20 cellular contexts compared by ENCODE assay signal in the genomic region with DNA sequence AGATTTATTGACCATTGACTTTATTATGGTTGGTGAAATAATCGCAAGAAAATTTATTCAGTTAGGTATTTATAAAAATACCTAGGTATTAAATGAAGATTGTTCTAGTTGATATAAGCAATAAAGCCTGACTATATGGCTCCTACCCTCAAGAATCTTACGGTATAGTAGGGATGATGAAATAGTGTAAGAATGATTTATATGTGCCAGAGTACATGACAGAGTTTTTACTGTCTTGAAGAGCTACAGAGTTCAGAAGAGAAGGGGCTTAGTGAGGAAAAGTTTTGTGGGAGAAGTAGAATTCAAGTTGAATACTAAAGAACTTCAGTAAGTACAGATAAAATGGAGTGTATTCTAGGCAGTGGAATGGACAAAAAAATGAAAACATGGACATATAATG. TPM values are rescaled to one million over a fixed set of nuclear protein-coding genes. Genes with fewer than 3 reads are reported as not detected.
DNase-seq lines count a peak whose midpoint lies in the region; ATAC-seq and TF ChIP-seq lines count a peak whose summit lies in the region.
"Had no signal": no experiment of that assay in that cellular context is flagged by ENCODE, and none has a peak within 500 bp of the region (broad histone marks: within the 10 kb centered on the region; RNA-seq: fewer than 3 reads in every experiment).

No MANE protein-coding gene starts in this region.

- DNase-seq in activated naive CD8-positive, alpha-beta T cell treated with anti-CD3 and anti-CD28 coated beads, Interleukin-2, amount 50 U/mL, for 24 hours = no peak
- DNase-seq in IMR-90 = no peak
- no peak for DNase-seq in central memory CD8-positive, alpha-beta T cell (ENCODE audit: low spot score in 2 of 2)
- no peak for DNase-seq in T-helper 1 cell
- no peak for DNase-seq in A172 (ENCODE audit: low spot score)
- DNase-seq: CD4-positive, alpha-beta memory T cell; DND-41; GDM1; H7; Kasumi-1; NCI-H1048; NCI-H146; NCI-H226; NCI-H526 treated with DMSO at 0.1 percent for 48 hours; OCI-M1; RPMI8226; SJCRH30 had no signal

- H2AK9ac ChIP-seq in IMR-90 (replicated peaks; ENCODE audit: low read depth, low read length, poor library complexity) = no peak overlapping the region

- no peak overlapping the region for H2AK5ac ChIP-seq in IMR-90 (ENCODE audit: low read depth, low read length)

- H3K9me3 ChIP-seq in IMR-90 (ENCODE audit: control insufficient read depth, insufficient read depth, low read length) (no peaks in the 10 kb centered on the region), neutrophil (no peaks in the 10 kb centered on the region)
- H3K9me3 ChIP-seq: SJCRH30 had no signal

- H3K27ac ChIP-seq in IMR-90 (ENCODE audit: insufficient read depth, low read length) (no peak overlapping the region), neutrophil (peak overlapping the region; percentile 0)
- H3K27ac ChIP-seq: SJCRH30 had no signal

- no peak overlapping the region for H3K4me2 ChIP-seq in IMR-90 (ENCODE audit: low read depth, low read length)

- peaks cover 6% of the 10 kb centered on the region; the same call in 1 of the 2 replicates for H3K9me1 ChIP-seq in IMR-90 (ENCODE audit: insufficient read depth, low read length)

- H3K14ac ChIP-seq in IMR-90 (replicated peaks; ENCODE audit: low read depth, low read length) = no peak overlapping the region

- H3K4me1 ChIP-seq in IMR-90 (ENCODE audit: control insufficient read depth, insufficient read depth, low read length) (no peaks in the 10 kb centered on the region), neutrophil (ENCODE audit: control insufficient read depth in 1 of 2, insufficient read depth in 1 of 2, low read depth in 1 of 2, low read length in 1 of 2) (peaks cover 3 to 4% of the 10 kb centered on the region in 2 experiments)
- H3K4me1 ChIP-seq: SJCRH30 had no signal

- H3K23ac ChIP-seq in IMR-90 (ENCODE audit: low read depth, low read length) = no peak overlapping the region

- TF ChIP-seq CTCF in IMR-90 (conservative IDR thresholded peaks at IDR 0.05; ENCODE audit: low read depth, low read length) = no peak
- no peak for TF ChIP-seq CTCF in neutrophil (IDR thresholded peaks at IDR 0.05)

- no peak overlapping the region for H3K4ac ChIP-seq in IMR-90 (ENCODE audit: low read depth, low read length)

- CTCF ChIA-PET in IMR-90 (lab: Yijun Ruan, JAX) = interaction anchor here (0.7 kb wide), 1 partner anchor 300 kb away, joined by 6 read pairs; no protein-coding TSS in a partner anchor

- BruUV-seq in IMR-90 (replicated peaks; lab: Mats Ljungman, UMichigan) = no TSS peak

- POLR2A ChIA-PET in IMR-90 (lab: Charles Lee; ENCODE audit: unreplicated experiment) = no interaction called here

- H3K9ac ChIP-seq in IMR-90 (ENCODE audit: low read depth, low read length) = no peak overlapping the region

- no peak for TF ChIP-seq POLR2A in IMR-90 (IDR thresholded peaks at IDR 0.05; ENCODE audit: low read depth, low read length)

- TF ChIP-seq RAD21 in IMR-90 (IDR thresholded peaks at IDR 0.05; ENCODE audit: low read length) = no peak

- peaks cover 3% of the 10 kb centered on the region for H3K36me3 Mint-ChIP-seq in activated naive CD8-positive, alpha-beta T cell
- peaks cover 42% of the 10 kb centered on the region for H3K36me3 Mint-ChIP-seq in activated naive CD8-positive, alpha-beta T cell treated with anti-CD3 and anti-CD28 coated beads, Interleukin-2, amount 50 U/mL, for 24 hours (ENCODE audit: low read depth)
- peaks cover 11% of the 10 kb centered on the region for H3K36me3 Mint-ChIP-seq in central memory CD8-positive, alpha-beta T cell (ENCODE audit: insufficient read depth)

- H3K9me3 Mint-ChIP-seq in activated naive CD8-positive, alpha-beta T cell (ENCODE audit: low read depth) = no peaks in the 10 kb centered on the region
- no peaks in the 10 kb centered on the region for H3K9me3 Mint-ChIP-seq in activated naive CD8-positive, alpha-beta T cell treated with anti-CD3 and anti-CD28 coated beads, Interleukin-2, amount 50 U/mL, for 24 hours
- no peaks in the 10 kb centered on the region for H3K9me3 Mint-ChIP-seq in central memory CD8-positive, alpha-beta T cell
- H3K9me3 Mint-ChIP-seq: CD4-positive, alpha-beta memory T cell had no signal

- H3K4me3 ChIP-seq in IMR-90 (ENCODE audit: insufficient read depth, low read depth, low read length) (no peak overlapping the region), neutrophil (ENCODE audit: low read depth in 1 of 2, low read length in 1 of 2) (no peak overlapping the region)
- H3K4me3 ChIP-seq: SJCRH30 had no signal

- dilution Hi-C loops in IMR-90 (cut with HindIII; ENCODE audit: low sequenced_read_pairs, unreplicated experiment) = no loop called here

- no peak overlapping the region for H4K5ac ChIP-seq in IMR-90 (ENCODE audit: low read depth, low read length)

- no peak overlapping the region for H2BK15ac ChIP-seq in IMR-90 (ENCODE audit: low read depth, low read length)

- H2BK5ac ChIP-seq in IMR-90 (ENCODE audit: low read depth, low read length, poor library complexity, severe bottlenecking) = no peak overlapping the region

- H3K18ac ChIP-seq in IMR-90 (ENCODE audit: low read depth, low read length) = no peak overlapping the region

- no peaks in the 10 kb centered on the region for H3K27me3 Mint-ChIP-seq in activated naive CD8-positive, alpha-beta T cell
- H3K27me3 Mint-ChIP-seq in activated naive CD8-positive, alpha-beta T cell treated with anti-CD3 and anti-CD28 coated beads, Interleukin-2, amount 50 U/mL, for 24 hours = no peaks in the 10 kb centered on the region
- H3K27me3 Mint-ChIP-seq in central memory CD8-positive, alpha-beta T cell = no peaks in the 10 kb centered on the region
- H3K27me3 Mint-ChIP-seq: CD4-positive, alpha-beta memory T cell had no signal

- no peaks in the 10 kb centered on the region for H3K27me3 ChIP-seq in IMR-90 (ENCODE audit: control insufficient read depth, insufficient read depth, low read length)
- H3K27me3 ChIP-seq in neutrophil = no peaks in the 10 kb centered on the region
- H3K27me3 ChIP-seq: SJCRH30 had no signal

- H3K79me1 ChIP-seq in IMR-90 (ENCODE audit: low read depth in 1 of 2, low read length in 2 of 2) = peaks cover 15 to 61% of the 10 kb centered on the region in 2 experiments

- H3K36me3 ChIP-seq in IMR-90 (ENCODE audit: control insufficient read depth, insufficient read depth, low read length) (peaks cover 2% of the 10 kb centered on the region), neutrophil (peaks cover 8% of the 10 kb centered on the region)

- H3K4me3 Mint-ChIP-seq in activated naive CD8-positive, alpha-beta T cell = peak overlapping the region; percentile 20
- H3K4me3 Mint-ChIP-seq in activated naive CD8-positive, alpha-beta T cell treated with anti-CD3 and anti-CD28 coated beads, Interleukin-2, amount 50 U/mL, for 24 hours = no peak overlapping the region
- no peak overlapping the region for H3K4me3 Mint-ChIP-seq in central memory CD8-positive, alpha-beta T cell

- intact Hi-C loops in IMR-90 (cut with micrococcal nuclease) = no loop called here

- ATAC-seq in activated naive CD8-positive, alpha-beta T cell treated with anti-CD3 and anti-CD28 coated beads, Interleukin-2, amount 50 U/mL, for 24 hours = no peak
- ATAC-seq in IMR-90 (ENCODE audit: low read depth) = no peak
- no peak for ATAC-seq in central memory CD8-positive, alpha-beta T cell (replicated peaks; ENCODE audit: extremely low read depth, poor library complexity, severe bottlenecking)
- no peak for ATAC-seq in GM21619 (IDR thresholded peaks at IDR 0.05; ENCODE audit: unreplicated experiment)

- H4K8ac ChIP-seq in IMR-90 (ENCODE audit: low read depth in 2 of 2, low read length in 2 of 2) = no peak overlapping the region

- peaks cover 73% of the 10 kb centered on the region for H3K4me1 Mint-ChIP-seq in activated naive CD8-positive, alpha-beta T cell (ENCODE audit: low read depth)
- peaks cover 65% of the 10 kb centered on the region for H3K4me1 Mint-ChIP-seq in activated naive CD8-positive, alpha-beta T cell treated with anti-CD3 and anti-CD28 coated beads, Interleukin-2, amount 50 U/mL, for 24 hours
- H3K4me1 Mint-ChIP-seq in central memory CD8-positive, alpha-beta T cell = peaks cover 64% of the 10 kb centered on the region

- H4K20me1 ChIP-seq in IMR-90 (ENCODE audit: insufficient read depth, low read length) = peaks cover 25% of the 10 kb centered on the region; the same call in 1 of the 2 replicates

- H2AFZ ChIP-seq in IMR-90 (replicated peaks; ENCODE audit: low read length, poor library complexity) = no peak overlapping the region

- no peak overlapping the region for H2BK120ac ChIP-seq in IMR-90 (ENCODE audit: low read depth, low read length)

- H4K91ac ChIP-seq in IMR-90 (ENCODE audit: insufficient read depth, low read depth, low read length) = no peak overlapping the region

- H3K27ac Mint-ChIP-seq in activated naive CD8-positive, alpha-beta T cell = peak overlapping the region; percentile 4
- H3K27ac Mint-ChIP-seq in activated naive CD8-positive, alpha-beta T cell treated with anti-CD3 and anti-CD28 coated beads, Interleukin-2, amount 50 U/mL, for 24 hours = no peak overlapping the region
- H3K27ac Mint-ChIP-seq in central memory CD8-positive, alpha-beta T cell (ENCODE audit: low read depth) = peak overlapping the region; percentile 4

- in situ Hi-C loops in IMR-90 (cut with MboI; ENCODE audit: low sequenced_read_pairs) = no loop called here

- no CpG with 5 or more reads among the region's 2 CpGs for WGBS in IMR-90 (ENCODE audit: extremely low coverage in 2 of 2, insufficient read length in 1 of 2), 2 experiments

- H2BK20ac ChIP-seq in IMR-90 (ENCODE audit: low read depth, low read length) = no peak overlapping the region

- no peak overlapping the region for H3K56ac ChIP-seq in IMR-90 (ENCODE audit: extremely low read depth, insufficient read depth, low read length)

TF ChIP-seq in IMR-90, 13 proteins besides CTCF, POLR2A, EP300 and RAD21:
- TF ChIP-seq FOS (IDR thresholded peaks at IDR 0.05; ENCODE audit: low read depth, low read length) (no peak), CEBPB (IDR thresholded peaks at IDR 0.05; ENCODE audit: low read depth, low read length) (peak; percentile 36; the same call in 1 of the 2 replicates)
TF ChIP-seq in IMR-90: peak in this region for 1.

RNA-seq across cellular contexts. Expression of a gene that starts 9.7 kb away (rescaled TPM):
- 71.9 and 94.5 TPM in 2 replicates for total RNA-seq in IMR-90 (2012; rRNA removed)
- polyA plus RNA-seq in IMR-90 (2012; rRNA removed) = 22.4 and 25.6 TPM in 2 replicates
- polyA plus RNA-seq in IMR-90 (2012; cell fraction: cytosol; rRNA removed) = 3.7 and 7.5 TPM in 2 replicates
- 5.5 and 24.0 TPM in 2 replicates for polyA plus RNA-seq in IMR-90 (2012; cell fraction: nucleus; rRNA removed; ENCODE audit: low replicate concordance)
- 69.1 and 73.3 TPM in 2 replicates for total RNA-seq in A172 (2014; rRNA removed; shearing (Covaris generic))
